In the genomic region with DNA sequence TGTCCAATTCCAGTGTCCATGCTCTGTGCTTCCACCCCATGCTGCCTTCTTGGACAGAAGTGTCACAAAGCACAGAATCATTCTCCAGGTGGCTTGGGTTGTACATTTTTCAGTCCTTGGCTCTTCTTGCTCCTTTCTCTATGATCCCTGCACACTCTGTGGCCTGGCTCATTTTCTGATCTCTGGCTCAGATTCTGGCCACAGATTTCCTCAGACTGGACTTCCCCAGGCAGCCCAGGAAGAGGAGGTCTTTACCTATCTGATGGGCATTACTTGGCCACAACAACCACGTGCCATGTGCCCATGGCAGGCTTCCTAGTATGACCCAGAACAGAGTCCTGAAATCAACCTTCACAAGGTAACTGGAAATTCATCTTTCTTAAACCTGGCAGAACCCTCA, we compare ENCODE assay signal across 19 cellular contexts.
"Had no signal": no experiment of that assay in that cellular context is flagged by ENCODE, and none has a peak within 500 bp of the region (broad histone marks: within the 10 kb centered on the region; RNA-seq: fewer than 3 reads in every experiment).

No MANE protein-coding gene starts in this region.

- DNase-seq: activated CD4-positive, alpha-beta T cell treated with anti-CD3 and anti-CD28 coated beads for 48 hours; activated effector memory CD4-positive, alpha-beta T cell treated with anti-CD3 and anti-CD28 coated beads, Interleukin-2, amount 50 U/mL, for 16 hours; anterior cingulate cortex; cortex of kidney; effector CD8-positive, alpha-beta T cell; lower lobe of right lung; midbrain; naive B cell; right cardiac atrium; stimulated activated naive B cell treated with anti-CD40 and anti-IgM and Interleukin-4, amounts not matched to agents 10 μg/mL and 1 μg/mL and 100 μg/mL, for 72 hours; upper lobe of left lung had no signal

- H3K4me1 ChIP-seq: gastroesophageal sphincter, lower lobe of right lung, SJSA1 had no signal

- H3K27ac Mint-ChIP-seq: activated naive CD8-positive, alpha-beta T cell; naive B cell; stimulated activated naive B cell treated with anti-CD40 and anti-IgM and Interleukin-4, amounts not matched to agents 10 μg/mL and 1 μg/mL and 100 μg/mL, for 72 hours; WTC11 had no signal

- H3K4me3 ChIP-seq: cardiac muscle cell, gastroesophageal sphincter, hepatocyte, lower lobe of right lung, SJSA1, smooth muscle cell, upper lobe of left lung had no signal

- ATAC-seq: gastroesophageal sphincter; lower lobe of right lung; right cardiac atrium; stimulated activated naive B cell treated with anti-CD40 and anti-IgM and Interleukin-4, amounts not matched to agents 10 μg/mL and 1 μg/mL and 100 μg/mL, for 72 hours; WTC11 had no signal

- H3K36me3 ChIP-seq: cardiac muscle cell, gastroesophageal sphincter, lower lobe of right lung, neutrophil, SJSA1, upper lobe of left lung had no signal

- H3K27me3 ChIP-seq: cardiac muscle cell, gastroesophageal sphincter, hepatocyte, neutrophil, SJSA1, upper lobe of left lung had no signal

- H3K9me3 ChIP-seq: lower lobe of right lung, neutrophil, SJSA1 had no signal

- H3K4me3 Mint-ChIP-seq: activated naive CD8-positive, alpha-beta T cell; stimulated activated naive B cell treated with anti-CD40 and anti-IgM and Interleukin-4, amounts not matched to agents 10 μg/mL and 1 μg/mL and 100 μg/mL, for 72 hours; WTC11 had no signal

- H3K27ac ChIP-seq: cardiac muscle cell, gastroesophageal sphincter, hepatocyte, lower lobe of right lung, neutrophil, SJSA1, upper lobe of left lung had no signal

- H3K4me1 Mint-ChIP-seq: naive B cell, WTC11 had no signal

- H3K27me3 Mint-ChIP-seq: activated naive CD8-positive, alpha-beta T cell; stimulated activated naive B cell treated with anti-CD40 and anti-IgM and Interleukin-4, amounts not matched to agents 10 μg/mL and 1 μg/mL and 100 μg/mL, for 72 hours had no signal
